ENCODE assay signal across 23 cellular contexts in genomic region chr7:68873616-68874015, GRCh38.
"Had no signal": no experiment of that assay in that cellular context is flagged by ENCODE, and none has a peak within 500 bp of the region (broad histone marks: within the 10 kb centered on the region; RNA-seq: fewer than 3 reads in every experiment).

No MANE protein-coding gene starts in this region.

- ATAC-seq: foreskin keratinocyte, gastroesophageal sphincter, heart left ventricle, left colon, lower lobe of right lung, mucosa of descending colon had no signal

- H3K4me3 ChIP-seq: coronary artery, dorsolateral prefrontal cortex, esophagus muscularis mucosa, gastroesophageal sphincter, heart left ventricle, hepatocyte, left ventricle myocardium inferior, lower lobe of right lung, mucosa of descending colon had no signal

- H3K27ac ChIP-seq: coronary artery, dorsolateral prefrontal cortex, esophagus muscularis mucosa, foreskin keratinocyte, gastroesophageal sphincter, heart left ventricle, hepatocyte, left ventricle myocardium inferior, lower lobe of right lung had no signal

- H3K9me3 ChIP-seq: esophagus muscularis mucosa, gastroesophageal sphincter, left ventricle myocardium inferior, lower lobe of right lung had no signal

- H3K4me2 ChIP-seq: hepatocyte had no signal

- H3K36me3 ChIP-seq: esophagus muscularis mucosa, gastroesophageal sphincter, heart left ventricle, left ventricle myocardium inferior, lower lobe of right lung had no signal

- H3K4me1 ChIP-seq: esophagus muscularis mucosa, foreskin keratinocyte, gastroesophageal sphincter, heart left ventricle, left ventricle myocardium inferior, lower lobe of right lung had no signal

- FAIRE-seq: colon, endothelial cell of umbilical vein, frontal cortex, kidney had no signal

- H3K79me2 ChIP-seq: hepatocyte had no signal

- DNase-seq: dermis blood vessel endothelial cell; dorsolateral prefrontal cortex; effector CD4-positive, alpha-beta T cell; effector memory CD4-positive, alpha-beta T cell; foreskin keratinocyte; heart left ventricle; hypothalamus; immature natural killer cell; islet precursor cell; kidney; kidney glomerular epithelial cell; left colon; left ventricle myocardium inferior; lower lobe of right lung; mesenchymal stem cell; mucosa of descending colon had no signal

- H2AFZ ChIP-seq: hepatocyte had no signal

- H3K27me3 ChIP-seq: esophagus muscularis mucosa, foreskin keratinocyte, gastroesophageal sphincter had no signal
